In genomic region chr4:109648997-109649575, GRCh38 we compare ENCODE assay signal across 22 cellular contexts. TPM values are rescaled to one million over a fixed set of nuclear protein-coding genes. Genes with fewer than 3 reads are reported as not detected.
A peak's percentile ranks its signal among the peaks of the same experiment; 100 is the strongest.
DNase-seq lines count a peak whose midpoint lies in the region; ATAC-seq and TF ChIP-seq lines count a peak whose summit lies in the region.
"Had no signal": no experiment of that assay in that cellular context is flagged by ENCODE, and none has a peak within 500 bp of the region (broad histone marks: within the 10 kb centered on the region; RNA-seq: fewer than 3 reads in every experiment).

No MANE protein-coding gene starts in this region.

- POLR2A ChIA-PET in HEK293 (lab: Yijun Ruan, JAX), result no interaction called here
- POLR2A ChIA-PET in naive thymus-derived CD4-positive, alpha-beta T cell (lab: Charles Lee), result interaction anchor here (0.6 to 3.5 kb wide), 18 partner anchors 10 to 215 kb away, joined by 3 to 66 read pairs (median 6); partner anchors contain the start of genes MCUB and SEC24B

- DNase-seq in activated CD4-positive, alpha-beta T cell treated with anti-CD3 and anti-CD28 coated beads, Interleukin-2, amount 10 ng/mL, durations not matched to agents 24 days and 14 days, result no peak
- no peak for DNase-seq in activated CD4-positive, alpha-beta T cell treated with anti-CD3 and anti-CD28 coated beads, Interleukin-2, amount 50 U/mL, for 48 hours
- DNase-seq in activated T-helper 2 cell treated with anti-CD3 and anti-CD28 coated beads, Interferon-gamma antibody, Interleukin-2, Interleukin-4, amounts not matched to agents 10 μg/mL and 5 μg/mL and 100 μg/mL, durations not matched to agents 14 hours and 24 hours and 36 hours (ENCODE audit: low spot score), result no peak
- peak in 5 of 9 donors; percentile 55 to 71 (median 61) for DNase-seq in naive thymus-derived CD4-positive, alpha-beta T cell
- no peak for DNase-seq in activated CD4-positive, CD25-positive, alpha-beta regulatory T cell treated with anti-CD3 and anti-CD28 coated beads, Interleukin-2, amount 50 U/mL, for 72 hours
- DNase-seq in kidney tubule cell (ENCODE audit: low spot score) (no peak), DMS53 (lab: John Stamatoyannopoulos, UW) (no peak)
- DNase-seq: aorta; BE2C; esophagus squamous epithelium; H7; left cardiac atrium; mesendoderm; MG63; NCI-H146; PC-9; stimulated activated CD4-positive, alpha-beta T cell treated with anti-CD3 and anti-CD28 coated beads, Interleukin-2, amount 100 ng/mL, for 48 hours; T-helper 9 cell had no signal

- intact Hi-C loops in activated CD4-positive, alpha-beta T cell treated with anti-CD3 and anti-CD28 coated beads, Interleukin-2, amount 10 ng/mL, durations not matched to agents 24 days and 14 days (cut with micrococcal nuclease), result loop anchor here (1.0 to 2.0 kb wide), 5 partner anchors 54 to 216 kb away; partner anchors contain the start of genes CASP6, GAR1 and SEC24B
- intact Hi-C loops in activated T-helper 2 cell treated with anti-CD3 and anti-CD28 coated beads, Interferon-gamma antibody, Interleukin-2, Interleukin-4, amounts not matched to agents 10 μg/mL and 5 μg/mL and 100 μg/mL, durations not matched to agents 14 hours and 24 hours and 36 hours (cut with micrococcal nuclease), result loop anchor here (2.0 to 5.0 kb wide), 3 partner anchors 72 to 217 kb away; partner anchors contain the start of genes MCUB and SEC24B
- intact Hi-C loops in naive thymus-derived CD4-positive, alpha-beta T cell (cut with micrococcal nuclease), result loop anchor here (1.0 to 10.0 kb wide), 11 partner anchors 9 to 1613 kb away; partner anchors contain the start of genes GAR1 (in 2 of the 2), SEC24B (in 2 of the 2), CASP6 (in 1 of the 2) and ELOVL6 (in 1 of the 2)

- peak overlapping the region; percentile 73 for H3K4me3 Mint-ChIP-seq in activated CD4-positive, alpha-beta T cell treated with anti-CD3 and anti-CD28 coated beads, Interleukin-2, amount 10 ng/mL, durations not matched to agents 24 days and 14 days
- H3K4me3 Mint-ChIP-seq in activated T-helper 2 cell treated with anti-CD3 and anti-CD28 coated beads, Interferon-gamma antibody, Interleukin-2, Interleukin-4, amounts not matched to agents 10 μg/mL and 5 μg/mL and 100 μg/mL, durations not matched to agents 14 hours and 24 hours and 36 hours (ENCODE audit: low read depth), result peak overlapping the region; percentile 53
- H3K4me3 Mint-ChIP-seq in naive thymus-derived CD4-positive, alpha-beta T cell, result peak overlapping the region in 8 of 10 donors; percentile 39 to 89 (median 82)

- H3K9me3 Mint-ChIP-seq in activated CD4-positive, alpha-beta T cell treated with anti-CD3 and anti-CD28 coated beads, Interleukin-2, amount 10 ng/mL, durations not matched to agents 24 days and 14 days, result peaks cover 4% of the 10 kb centered on the region
- H3K9me3 Mint-ChIP-seq in activated T-helper 2 cell treated with anti-CD3 and anti-CD28 coated beads, Interferon-gamma antibody, Interleukin-2, Interleukin-4, amounts not matched to agents 10 μg/mL and 5 μg/mL and 100 μg/mL, durations not matched to agents 14 hours and 24 hours and 36 hours, result peaks cover 18% of the 10 kb centered on the region
- peaks cover 0 to 25% (median 11%) of the 10 kb centered on the region in 11 donors for H3K9me3 Mint-ChIP-seq in naive thymus-derived CD4-positive, alpha-beta T cell

- no peaks in the 10 kb centered on the region for H3K27me3 ChIP-seq in naive thymus-derived CD4-positive, alpha-beta T cell (ENCODE audit: control insufficient read depth in 2 of 2, insufficient read depth in 2 of 2, low read length in 2 of 2)
- H3K27me3 ChIP-seq: BE2C, esophagus squamous epithelium, MG63, SJSA1 had no signal

- peaks cover 38% of the 10 kb centered on the region for H3K4me1 Mint-ChIP-seq in activated CD4-positive, alpha-beta T cell treated with anti-CD3 and anti-CD28 coated beads, Interleukin-2, amount 10 ng/mL, durations not matched to agents 24 days and 14 days
- peaks cover 27% of the 10 kb centered on the region for H3K4me1 Mint-ChIP-seq in activated T-helper 2 cell treated with anti-CD3 and anti-CD28 coated beads, Interferon-gamma antibody, Interleukin-2, Interleukin-4, amounts not matched to agents 10 μg/mL and 5 μg/mL and 100 μg/mL, durations not matched to agents 14 hours and 24 hours and 36 hours (ENCODE audit: low read depth)
- peaks cover 21 to 49% (median 39%) of the 10 kb centered on the region in 7 donors for H3K4me1 Mint-ChIP-seq in naive thymus-derived CD4-positive, alpha-beta T cell

- no peak overlapping the region for H3K4me3 ChIP-seq in HEK293 (ENCODE audit: low read depth, low read length)
- peak overlapping the region; percentile 34 for H3K4me3 ChIP-seq in naive thymus-derived CD4-positive, alpha-beta T cell (ENCODE audit: low read length)
- H3K4me3 ChIP-seq: esophagus squamous epithelium, MG63, PC-9, prostate gland, SJSA1 had no signal

- CTCF ChIA-PET in HEK293 (lab: Yijun Ruan, JAX), result interaction anchor here (0.7 kb wide), 1 partner anchor 277 kb away, joined by 3 read pairs; no protein-coding TSS in a partner anchor
- CTCF ChIA-PET in naive thymus-derived CD4-positive, alpha-beta T cell (lab: Charles Lee), result interaction anchor here (0.6 to 1.8 kb wide), 7 partner anchors 15 to 187 kb away, joined by 3 to 6 read pairs (median 4); no protein-coding TSS in a partner anchor

- H3K9me3 ChIP-seq in HEK293 (ENCODE audit: control insufficient read depth, insufficient read depth, low read depth, low read length), result no peaks in the 10 kb centered on the region
- peaks cover 0 to 11% (median 0%) of the 10 kb centered on the region in 3 experiments for H3K9me3 ChIP-seq in naive thymus-derived CD4-positive, alpha-beta T cell (ENCODE audit: control insufficient read depth in 2 of 3, low read length in 3 of 3)
- H3K9me3 ChIP-seq: BE2C, MG63, prostate gland, SJSA1 had no signal

- peaks cover 20% of the 10 kb centered on the region for H3K36me3 Mint-ChIP-seq in activated CD4-positive, alpha-beta T cell treated with anti-CD3 and anti-CD28 coated beads, Interleukin-2, amount 10 ng/mL, durations not matched to agents 24 days and 14 days (ENCODE audit: low read depth)
- peaks cover 26% of the 10 kb centered on the region for H3K36me3 Mint-ChIP-seq in activated T-helper 2 cell treated with anti-CD3 and anti-CD28 coated beads, Interferon-gamma antibody, Interleukin-2, Interleukin-4, amounts not matched to agents 10 μg/mL and 5 μg/mL and 100 μg/mL, durations not matched to agents 14 hours and 24 hours and 36 hours (ENCODE audit: low read depth)
- peaks cover 0 to 29% (median 22%) of the 10 kb centered on the region in 5 donors for H3K36me3 Mint-ChIP-seq in naive thymus-derived CD4-positive, alpha-beta T cell

- no peak overlapping the region for H3K27ac ChIP-seq in HEK293 (ENCODE audit: extremely low read depth, low read depth, low read length)
- peak overlapping the region; percentile 69 for H3K27ac ChIP-seq in naive thymus-derived CD4-positive, alpha-beta T cell (ENCODE audit: low read depth, low read length)
- H3K27ac ChIP-seq: esophagus squamous epithelium, HL-60, PC-9, prostate gland, SJSA1 had no signal

- no peaks in the 10 kb centered on the region for H3K36me3 ChIP-seq in HEK293 (ENCODE audit: control insufficient read depth in 2 of 2, insufficient read depth in 1 of 2, low read length in 2 of 2)
- peaks cover 0 to 10% (median 4%) of the 10 kb centered on the region in 3 experiments for H3K36me3 ChIP-seq in naive thymus-derived CD4-positive, alpha-beta T cell (ENCODE audit: control insufficient read depth in 2 of 3, insufficient read depth in 3 of 3, low read length in 3 of 3)
- H3K36me3 ChIP-seq: BE2C, MG63, prostate gland, SJSA1 had no signal

- no peaks in the 10 kb centered on the region for H3K27me3 Mint-ChIP-seq in activated CD4-positive, alpha-beta T cell treated with anti-CD3 and anti-CD28 coated beads, Interleukin-2, amount 10 ng/mL, durations not matched to agents 24 days and 14 days
- H3K27me3 Mint-ChIP-seq in activated T-helper 2 cell treated with anti-CD3 and anti-CD28 coated beads, Interferon-gamma antibody, Interleukin-2, Interleukin-4, amounts not matched to agents 10 μg/mL and 5 μg/mL and 100 μg/mL, durations not matched to agents 14 hours and 24 hours and 36 hours (ENCODE audit: low read depth), result no peaks in the 10 kb centered on the region
- H3K27me3 Mint-ChIP-seq in naive thymus-derived CD4-positive, alpha-beta T cell, result no peaks in the 10 kb centered on the region

- H3K4me1 ChIP-seq in HEK293 (ENCODE audit: control insufficient read depth, insufficient read depth, low read length), result no peaks in the 10 kb centered on the region
- H3K4me1 ChIP-seq in naive thymus-derived CD4-positive, alpha-beta T cell (ENCODE audit: control insufficient read depth in 2 of 2, insufficient read depth in 2 of 2, low read length in 2 of 2), result peaks cover 68 to 70% of the 10 kb centered on the region in 2 donors
- H3K4me1 ChIP-seq: BE2C, esophagus squamous epithelium, prostate gland, SJSA1 had no signal

- TF ChIP-seq CTCF in HEK293 (tag by site-specific recombination; IDR thresholded peaks at IDR 0.05), result no peak

- peak; percentile 33 for ATAC-seq in naive thymus-derived CD4-positive, alpha-beta T cell

- peak overlapping the region; percentile 85 for H3K27ac Mint-ChIP-seq in activated CD4-positive, alpha-beta T cell treated with anti-CD3 and anti-CD28 coated beads, Interleukin-2, amount 10 ng/mL, durations not matched to agents 24 days and 14 days
- peak overlapping the region; percentile 82 for H3K27ac Mint-ChIP-seq in activated T-helper 2 cell treated with anti-CD3 and anti-CD28 coated beads, Interferon-gamma antibody, Interleukin-2, Interleukin-4, amounts not matched to agents 10 μg/mL and 5 μg/mL and 100 μg/mL, durations not matched to agents 14 hours and 24 hours and 36 hours
- H3K27ac Mint-ChIP-seq in naive thymus-derived CD4-positive, alpha-beta T cell, result peak overlapping the region in 5 of 9 donors; percentile 92 to 100 (median 97)

TF ChIP-seq in HEK293, 187 proteins besides CTCF, POLR2A, EP300 and RAD21:
- peak; percentile 58 for TF ChIP-seq SETDB1 (IDR thresholded peaks at IDR 0.05; ENCODE audit: insufficient read length, low read length)
- TF ChIP-seq OSR2 (tag by site-specific recombination; IDR thresholded peaks at IDR 0.05), result no peak

RNA-seq across cellular contexts. Expression of gene CASP6, which starts 54.2 kb away (rescaled TPM):
- total RNA-seq in activated CD4-positive, alpha-beta T cell treated with anti-CD3 and anti-CD28 coated beads, Interleukin-2, amount 10 ng/mL, durations not matched to agents 24 days and 14 days, result 19.3 and 23.6 TPM in 2 replicates
- total RNA-seq in activated T-helper 2 cell treated with anti-CD3 and anti-CD28 coated beads, Interferon-gamma antibody, Interleukin-2, Interleukin-4, amounts not matched to agents 10 μg/mL and 5 μg/mL and 100 μg/mL, durations not matched to agents 14 hours and 24 hours and 36 hours, result 26.7 and 31.8 TPM in 2 replicates
- total RNA-seq in naive thymus-derived CD4-positive, alpha-beta T cell, result 10 to 100 TPM in 4 of 5 experiments, 1 to 10 TPM in 1; 9.3 to 29.9 (median 23.6) TPM
- 10 to 100 TPM; 63.1 to 85.8 TPM for polyA plus RNA-seq in naive thymus-derived CD4-positive, alpha-beta T cell

Comparison
In these comparisons a context has a peak if more than half of its experiments do, and no peak if none do; other contexts are left out.
1. DNase-seq: peak in naive thymus-derived CD4-positive, alpha-beta T cell (5 of 9); none in activated CD4-positive, alpha-beta T cell treated with anti-CD3 and anti-CD28 coated beads, Interleukin-2, amount 10 ng/mL, durations not matched to agents 24 days and 14 days (single experiment), activated CD4-positive, alpha-beta T cell treated with anti-CD3 and anti-CD28 coated beads, Interleukin-2, amount 50 U/mL, for 48 hours (0 of 2), activated T-helper 2 cell treated with anti-CD3 and anti-CD28 coated beads, Interferon-gamma antibody, Interleukin-2, Interleukin-4, amounts not matched to agents 10 μg/mL and 5 μg/mL and 100 μg/mL, durations not matched to agents 14 hours and 24 hours and 36 hours (single experiment), activated CD4-positive, CD25-positive, alpha-beta regulatory T cell treated with anti-CD3 and anti-CD28 coated beads, Interleukin-2, amount 50 U/mL, for 72 hours (single experiment), kidney tubule cell (single experiment) and DMS53 (single experiment).
2. Peak in every context shown above with its lines, with median percentiles within 50 percentile points of each other: H3K27ac Mint-ChIP-seq and H3K4me3 Mint-ChIP-seq.